Comparison of ENCODE assay signal across 8 cellular contexts in the genomic region with DNA sequence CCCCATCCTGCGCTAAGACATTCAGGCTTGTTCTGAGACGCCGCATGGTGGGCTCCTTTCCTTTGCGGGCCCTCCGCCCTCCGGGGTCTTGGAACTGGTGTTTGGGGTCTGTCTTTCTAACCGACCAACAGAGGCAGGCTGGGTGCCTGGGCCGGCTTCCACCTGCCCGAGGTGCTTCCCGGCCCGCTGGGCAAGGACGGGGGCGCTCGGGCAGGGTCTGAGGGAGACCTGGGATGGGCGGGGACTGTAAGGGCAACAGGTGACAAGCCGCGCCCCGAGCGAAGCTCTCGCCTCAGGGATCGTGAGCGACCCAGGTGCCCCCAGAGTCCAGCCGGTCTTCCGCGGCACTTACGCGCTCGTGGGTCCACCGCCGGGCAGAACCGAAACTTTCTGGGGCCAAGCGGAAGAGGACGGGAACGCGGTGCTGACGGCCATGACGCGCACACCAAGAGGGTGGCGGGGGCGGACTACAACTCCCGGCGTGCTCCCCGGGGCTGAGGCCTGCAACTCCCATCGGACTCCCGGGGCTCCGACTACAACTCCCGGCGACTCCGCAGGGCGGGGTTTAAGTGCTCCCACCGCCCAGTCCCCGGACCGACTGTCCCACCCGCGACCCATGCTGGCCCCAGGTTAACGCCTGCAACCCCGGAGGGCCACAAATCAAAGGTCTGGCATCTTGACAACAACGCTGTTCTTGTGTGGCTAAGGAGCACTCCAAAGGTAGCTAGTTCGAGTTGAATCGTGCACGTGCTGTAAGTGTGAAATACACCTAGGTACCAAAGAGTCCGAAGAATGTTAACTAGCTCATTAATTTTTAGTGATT. TPM values are rescaled to one million over a fixed set of nuclear protein-coding genes. Genes with fewer than 3 reads are reported as not detected.
DNase-seq lines count a peak whose midpoint lies in the region; ATAC-seq and TF ChIP-seq lines count a peak whose summit lies in the region.

A gene (minus strand): TSS at position 455 of the 823 bp plus-strand sequence. CDS start 10,914 bp downstream, outside the sequence.

- H4K20me1 ChIP-seq in DND-41 (ENCODE audit: insufficient read depth, low read length): peaks cover 3% of the 10 kb centered on the region; the same call in 1 of the 2 replicates

- H3K36me3 Mint-ChIP-seq in natural killer cell treated with Interleukin-12 subunit alpha and Interleukin-12 subunit beta and Interleukin-15 and Interleukin-18, amount 100 ng/mL, for 72 hours: peaks cover 7% of the 10 kb centered on the region

- H3K9me3 Mint-ChIP-seq in natural killer cell treated with Interleukin-12 subunit alpha and Interleukin-12 subunit beta and Interleukin-15 and Interleukin-18, amount 100 ng/mL, for 72 hours: no peaks in the 10 kb centered on the region

- H3K27ac Mint-ChIP-seq in natural killer cell treated with Interleukin-12 subunit alpha and Interleukin-12 subunit beta and Interleukin-15 and Interleukin-18, amount 100 ng/mL, for 72 hours: peak within 1 kb of the TSS; percentile 84 to 87

- H3K9me3 ChIP-seq in DND-41 (ENCODE audit: insufficient read depth, low read length, severe bottlenecking): no peaks in the 10 kb centered on the region
- H3K9me3 ChIP-seq in KOPT-K1 (ENCODE audit: insufficient read depth, low read length, poor library complexity, severe bottlenecking): no peaks in the 10 kb centered on the region

- H3K27me3 ChIP-seq in DND-41 (ENCODE audit: insufficient read depth, low read length, poor library complexity): no peaks in the 10 kb centered on the region

- TF ChIP-seq CTCF in DND-41 (IDR thresholded peaks at IDR 0.05; ENCODE audit: borderline replicate concordance, extremely low read depth, low read length, poor library complexity, severe bottlenecking) (no peak), fibroblast of the aortic adventitia (IDR thresholded peaks at IDR 0.05; ENCODE audit: insufficient read depth, low read length) (no peak)

- H3K27ac ChIP-seq in DND-41 (ENCODE audit: low read length) (peak within 1 kb of the TSS; percentile 99), KOPT-K1 (ENCODE audit: low read depth, low read length, poor library complexity, severe bottlenecking) (peak within 1 kb of the TSS; percentile 90)

- peak within 1 kb of the TSS; percentile 84 to 97 for H3K4me3 ChIP-seq in DND-41 (ENCODE audit: low read depth in 1 of 2, low read length in 2 of 2)
- peak within 1 kb of the TSS; percentile 82 for H3K4me3 ChIP-seq in fibroblast of the aortic adventitia (ENCODE audit: low read depth, low read length)

- ATAC-seq in DND-41 (ENCODE audit: insufficient read depth, low read depth) (peak; percentile 83), GM21737 (IDR thresholded peaks at IDR 0.05; ENCODE audit: unreplicated experiment) (peak; percentile 89)
- peak; percentile 90 to 94 for ATAC-seq in natural killer cell treated with Interleukin-12 subunit alpha and Interleukin-12 subunit beta and Interleukin-15 and Interleukin-18, amount 100 ng/mL, for 72 hours
- ATAC-seq in stimulated activated naive CD8-positive, alpha-beta T cell treated with anti-CD3 and anti-CD28 coated beads, Interleukin-15, Interleukin-2, amounts not matched to agents 100 U/mL and 50 U/mL, for 24 hours: peak; percentile 81

- H3K36me3 ChIP-seq in DND-41 (ENCODE audit: insufficient read depth, low read length) (peaks cover 22% of the 10 kb centered on the region), KOPT-K1 (ENCODE audit: insufficient read depth, low read length) (peaks cover 7% of the 10 kb centered on the region; the same call in 1 of the 2 replicates)

- H3K27me3 Mint-ChIP-seq in natural killer cell treated with Interleukin-12 subunit alpha and Interleukin-12 subunit beta and Interleukin-15 and Interleukin-18, amount 100 ng/mL, for 72 hours: peaks cover 0 to 6% of the 10 kb centered on the region in 2 donors

- H3K4me3 Mint-ChIP-seq in natural killer cell treated with Interleukin-12 subunit alpha and Interleukin-12 subunit beta and Interleukin-15 and Interleukin-18, amount 100 ng/mL, for 72 hours: peak within 1 kb of the TSS; percentile 85

- peaks cover 49% of the 10 kb centered on the region for H3K4me1 ChIP-seq in DND-41 (ENCODE audit: insufficient read depth, low read length)

- peak within 1 kb of the TSS; percentile 98 for H3K9ac ChIP-seq in DND-41 (ENCODE audit: low read depth, low read length)

- H3K4me1 Mint-ChIP-seq in natural killer cell treated with Interleukin-12 subunit alpha and Interleukin-12 subunit beta and Interleukin-15 and Interleukin-18, amount 100 ng/mL, for 72 hours (ENCODE audit: low read depth in 2 of 2): peaks cover 36 to 38% of the 10 kb centered on the region in 2 donors

- peak within 1 kb of the TSS; percentile 92 for H2AFZ ChIP-seq in DND-41 (ENCODE audit: low read depth, low read length)

- peak; percentile 93 for DNase-seq in DND-41
- peak; percentile 72 to 90 for DNase-seq in SHP77 (lab: John Stamatoyannopoulos, UW)
- peak; percentile 79 for DNase-seq in activated effector memory CD4-positive, alpha-beta T cell treated with Interleukin-2 at 50 U/mL for 16 hours
- DNase-seq in fibroblast of the aortic adventitia (ENCODE audit: low read depth): peak; percentile 87
- peak; percentile 95 for DNase-seq in natural killer cell treated with Interleukin-12 subunit alpha and Interleukin-12 subunit beta and Interleukin-15 and Interleukin-18, amount 100 ng/mL, for 72 hours (ENCODE audit: low spot score)
- DNase-seq in stimulated activated naive CD8-positive, alpha-beta T cell treated with anti-CD3 and anti-CD28 coated beads, Interleukin-15, Interleukin-2, amounts not matched to agents 100 U/mL and 50 U/mL, for 24 hours: peak; percentile 93

- peaks cover 59% of the 10 kb centered on the region for H3K79me2 ChIP-seq in DND-41 (ENCODE audit: insufficient read depth, low read length)

- peak within 1 kb of the TSS; percentile 92 for H3K4me2 ChIP-seq in DND-41 (ENCODE audit: insufficient read depth, low read length)

RNA-seq across cellular contexts. Expression of the gene that starts here (rescaled TPM):
- 28.0 and 57.8 TPM in 2 replicates for total RNA-seq in fibroblast of the aortic adventitia (ENCODE audit: low replicate concordance)
- total RNA-seq in natural killer cell treated with Interleukin-12 subunit alpha and Interleukin-12 subunit beta and Interleukin-15 and Interleukin-18, amount 100 ng/mL, for 72 hours: 10 to 100 TPM; 14.6 to 30.3 TPM

Comparison
In these comparisons a context has a peak if more than half of its experiments do, and no peak if none do; other contexts are left out.
1. Peak in every context shown above with its lines: DNase-seq, ATAC-seq, H3K4me3 ChIP-seq and H3K27ac ChIP-seq.